In genomic region chr6:168229368-168229752, GRCh38 we compare ENCODE assay signal across 22 cellular contexts.
"Had no signal": no experiment of that assay in that cellular context is flagged by ENCODE, and none has a peak within 500 bp of the region (broad histone marks: within the 10 kb centered on the region; RNA-seq: fewer than 3 reads in every experiment).

No MANE protein-coding gene starts in this region.

- H3K27ac ChIP-seq: RWPE1 had no signal

- H3K9me3 ChIP-seq: SK-N-SH had no signal

- DNase-seq: IMR-90, Kasumi-1, KG1, MM.1S, MV-4-11, NCI-H1048, NCI-H1105, NCI-H1417, NCI-H1436 treated with DMSO at 0.1 percent for 48 hours, NCI-H1694, NCI-H187 treated with DMSO at 0.1 percent for 48 hours, NCI-H2029 treated with DMSO at 0.1 percent for 48 hours, NCI-H2171 treated with DMSO at 0.1 percent for 48 hours, NCI-H345, NCI-H524, NCI-H526 treated with DMSO at 0.1 percent for 48 hours, NCI-H748 treated with DMSO at 0.1 percent for 48 hours, SHP77, SW 1271 had no signal

- ATAC-seq: HepG2 had no signal
